In genomic region chr4:1759170-1759817, GRCh38 we compare ENCODE assay signal across 13 cellular contexts. TPM values are rescaled to one million over a fixed set of nuclear protein-coding genes. Genes with fewer than 3 reads are reported as not detected.
"Had no signal": no experiment of that assay in that cellular context is flagged by ENCODE, and none has a peak within 500 bp of the region (broad histone marks: within the 10 kb centered on the region; RNA-seq: fewer than 3 reads in every experiment).

No MANE protein-coding gene starts in this region.

- H3K27me3 ChIP-seq: brain microvascular endothelial cell, uterus had no signal

- H3K9me3 Mint-ChIP-seq: activated B cell treated with CpG ODN at 0.5 μM for 24 hours; activated naive CD4-positive, alpha-beta T cell treated with anti-CD3 and anti-CD28 coated beads, Interleukin-2, amount 50 U/mL, for 72 hours; natural killer cell treated with Interleukin-12 subunit alpha and Interleukin-12 subunit beta and Interleukin-15 and Interleukin-18, amount 100 ng/mL, for 72 hours had no signal

- H3K36me3 ChIP-seq: brain microvascular endothelial cell, uterus had no signal

- H3K9me3 ChIP-seq: uterus had no signal

- H3K36me3 Mint-ChIP-seq: activated naive CD4-positive, alpha-beta T cell treated with anti-CD3 and anti-CD28 coated beads, Interleukin-2, amount 50 U/mL, for 72 hours; natural killer cell treated with Interleukin-12 subunit alpha and Interleukin-12 subunit beta and Interleukin-15 and Interleukin-18, amount 100 ng/mL, for 72 hours had no signal

- H3K27ac Mint-ChIP-seq: activated B cell treated with CpG ODN at 0.5 μM for 24 hours; activated naive CD4-positive, alpha-beta T cell treated with anti-CD3 and anti-CD28 coated beads, Interleukin-2, amount 50 U/mL, for 72 hours; natural killer cell treated with Interleukin-12 subunit alpha and Interleukin-12 subunit beta and Interleukin-15 and Interleukin-18, amount 100 ng/mL, for 72 hours had no signal

- ATAC-seq: activated naive CD4-positive, alpha-beta T cell treated with anti-CD3 and anti-CD28 coated beads, Interleukin-2, amount 50 U/mL, for 72 hours; left colon; natural killer cell treated with Interleukin-12 subunit alpha and Interleukin-12 subunit beta and Interleukin-15 and Interleukin-18, amount 100 ng/mL, for 72 hours had no signal

- H3K4me3 Mint-ChIP-seq: activated B cell treated with CpG ODN at 0.5 μM for 24 hours; natural killer cell treated with Interleukin-12 subunit alpha and Interleukin-12 subunit beta and Interleukin-15 and Interleukin-18, amount 100 ng/mL, for 72 hours had no signal

- H3K4me3 ChIP-seq: dorsolateral prefrontal cortex, uterus had no signal

- H3K27ac ChIP-seq: brain microvascular endothelial cell, uterus had no signal

- DNase-seq: activated B cell treated with CpG ODN at 0.5 μM for 24 hours; activated CD4-positive, alpha-beta T cell treated with anti-CD3 and anti-CD28 coated beads, Interleukin-2, amount 50 U/mL, for 1 hour; amygdala; brain microvascular endothelial cell; dorsolateral prefrontal cortex; foreskin melanocyte; head of caudate nucleus; left colon; stimulated activated CD4-positive, alpha-beta T cell treated with anti-CD3 and anti-CD28 coated beads, Interleukin-2, amount 100 ng/mL, for 48 hours; stimulated activated naive CD4-positive, alpha-beta T cell treated with Interleukin-2 at 50 U/mL for 16 hours; uterus had no signal

RNA-seq across cellular contexts. Expression of gene FGFR3, which starts 33.8 kb away (rescaled TPM):
- total RNA-seq: natural killer cell treated with Interleukin-12 subunit alpha and Interleukin-12 subunit beta and Interleukin-15 and Interleukin-18, amount 100 ng/mL, for 72 hours had no signal
